ENCODE assay signal across 1 cellular context in the genomic region with DNA sequence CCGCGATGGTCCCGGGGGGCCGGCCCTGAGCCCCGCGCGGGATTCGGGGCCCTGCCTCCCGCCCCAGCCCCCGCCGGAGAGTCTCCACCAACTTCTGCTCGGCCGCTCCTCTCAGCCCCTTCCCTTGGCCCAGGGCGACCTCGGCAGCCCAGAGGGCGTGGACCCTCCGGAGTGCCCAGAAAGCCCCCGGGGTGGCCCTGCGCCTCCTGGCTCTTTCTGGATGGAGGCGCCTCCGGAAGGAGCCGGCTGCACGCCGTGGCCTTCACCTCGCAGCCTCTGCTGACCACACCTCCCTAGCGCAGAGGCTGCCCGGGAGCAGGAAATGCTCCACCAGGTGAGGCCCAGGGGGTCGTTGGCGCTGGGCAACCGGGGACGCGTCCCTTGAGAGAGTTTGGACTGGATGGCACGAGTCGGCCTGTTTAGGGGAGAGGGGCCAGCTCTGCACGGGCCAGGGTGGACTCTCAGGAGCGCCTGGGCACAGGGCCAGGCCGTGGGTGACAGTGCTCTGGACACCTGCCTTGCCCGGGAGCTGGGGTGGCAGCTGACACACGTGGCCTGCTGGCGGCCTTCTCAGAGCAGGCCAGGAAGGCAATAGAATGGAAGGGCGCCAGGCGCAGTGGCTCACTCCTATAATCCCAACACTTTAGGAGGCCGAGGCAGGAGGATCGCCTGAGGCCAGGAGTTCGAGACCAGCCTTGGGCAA.
TF ChIP-seq lines count a peak whose summit lies in the region.

No MANE protein-coding gene starts in this region.

TF ChIP-seq in WTC11, 78 proteins besides CTCF, POLR2A, EP300 and RAD21 (continued from another document):
- TF ChIP-seq, protein P1, sequence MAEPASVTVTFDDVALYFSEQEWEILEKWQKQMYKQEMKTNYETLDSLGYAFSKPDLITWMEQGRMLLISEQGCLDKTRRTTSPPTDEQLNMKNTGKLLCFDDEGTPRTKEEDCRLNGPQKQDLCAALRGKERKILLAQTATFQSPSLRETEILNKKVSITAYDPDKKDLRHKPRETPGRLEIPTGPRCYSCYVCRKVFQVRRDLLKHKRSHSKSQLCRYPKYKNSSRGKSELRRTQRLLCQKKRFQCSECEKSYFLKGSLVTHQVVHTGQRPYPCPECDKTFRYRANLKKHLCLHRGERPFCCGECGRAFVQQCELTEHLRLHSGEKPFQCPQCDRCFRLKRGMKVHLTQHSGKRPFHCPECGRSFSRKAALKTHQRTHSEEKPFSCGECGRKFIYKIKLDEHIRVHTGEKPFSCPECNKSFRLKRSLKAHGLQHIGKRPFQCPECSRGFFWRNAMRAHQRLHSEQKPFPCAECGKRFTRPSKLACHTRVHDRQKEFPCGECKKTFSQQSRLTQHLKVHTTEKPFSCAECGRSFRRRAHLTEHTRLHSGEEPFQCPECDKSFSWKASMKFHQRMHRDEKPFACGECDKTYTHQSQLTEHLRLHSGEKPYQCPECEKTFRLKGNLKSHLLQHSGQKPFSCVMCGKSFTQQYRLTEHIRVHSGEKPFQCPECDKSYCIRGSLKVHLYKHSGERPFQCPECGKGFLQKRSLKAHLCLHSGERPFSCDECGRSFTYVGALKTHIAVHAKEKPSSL (CRISPR knock-in tag; conservative IDR thresholded peaks at IDR 0.05): no peak
- TF ChIP-seq TP53 (CRISPR knock-in tag; IDR thresholded peaks at IDR 0.05) (no peak), SOX15 (CRISPR knock-in tag; IDR thresholded peaks at IDR 0.05) (no peak), PRRX2 (CRISPR knock-in tag; IDR thresholded peaks at IDR 0.05) (no peak), SMAD4 (CRISPR knock-in tag; IDR thresholded peaks at IDR 0.05) (no peak)
- TF ChIP-seq, protein P2, sequence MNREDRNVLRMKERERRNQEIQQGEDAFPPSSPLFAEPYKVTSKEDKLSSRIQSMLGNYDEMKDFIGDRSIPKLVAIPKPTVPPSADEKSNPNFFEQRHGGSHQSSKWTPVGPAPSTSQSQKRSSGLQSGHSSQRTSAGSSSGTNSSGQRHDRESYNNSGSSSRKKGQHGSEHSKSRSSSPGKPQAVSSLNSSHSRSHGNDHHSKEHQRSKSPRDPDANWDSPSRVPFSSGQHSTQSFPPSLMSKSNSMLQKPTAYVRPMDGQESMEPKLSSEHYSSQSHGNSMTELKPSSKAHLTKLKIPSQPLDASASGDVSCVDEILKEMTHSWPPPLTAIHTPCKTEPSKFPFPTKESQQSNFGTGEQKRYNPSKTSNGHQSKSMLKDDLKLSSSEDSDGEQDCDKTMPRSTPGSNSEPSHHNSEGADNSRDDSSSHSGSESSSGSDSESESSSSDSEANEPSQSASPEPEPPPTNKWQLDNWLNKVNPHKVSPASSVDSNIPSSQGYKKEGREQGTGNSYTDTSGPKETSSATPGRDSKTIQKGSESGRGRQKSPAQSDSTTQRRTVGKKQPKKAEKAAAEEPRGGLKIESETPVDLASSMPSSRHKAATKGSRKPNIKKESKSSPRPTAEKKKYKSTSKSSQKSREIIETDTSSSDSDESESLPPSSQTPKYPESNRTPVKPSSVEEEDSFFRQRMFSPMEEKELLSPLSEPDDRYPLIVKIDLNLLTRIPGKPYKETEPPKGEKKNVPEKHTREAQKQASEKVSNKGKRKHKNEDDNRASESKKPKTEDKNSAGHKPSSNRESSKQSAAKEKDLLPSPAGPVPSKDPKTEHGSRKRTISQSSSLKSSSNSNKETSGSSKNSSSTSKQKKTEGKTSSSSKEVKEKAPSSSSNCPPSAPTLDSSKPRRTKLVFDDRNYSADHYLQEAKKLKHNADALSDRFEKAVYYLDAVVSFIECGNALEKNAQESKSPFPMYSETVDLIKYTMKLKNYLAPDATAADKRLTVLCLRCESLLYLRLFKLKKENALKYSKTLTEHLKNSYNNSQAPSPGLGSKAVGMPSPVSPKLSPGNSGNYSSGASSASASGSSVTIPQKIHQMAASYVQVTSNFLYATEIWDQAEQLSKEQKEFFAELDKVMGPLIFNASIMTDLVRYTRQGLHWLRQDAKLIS (CRISPR knock-in tag; IDR thresholded peaks at IDR 0.05; ENCODE audit: borderline replicate concordance): 0 out of 2 replicates have a peak, but pooled peaks have one; percentile 48
- TF ChIP-seq, protein P3, sequence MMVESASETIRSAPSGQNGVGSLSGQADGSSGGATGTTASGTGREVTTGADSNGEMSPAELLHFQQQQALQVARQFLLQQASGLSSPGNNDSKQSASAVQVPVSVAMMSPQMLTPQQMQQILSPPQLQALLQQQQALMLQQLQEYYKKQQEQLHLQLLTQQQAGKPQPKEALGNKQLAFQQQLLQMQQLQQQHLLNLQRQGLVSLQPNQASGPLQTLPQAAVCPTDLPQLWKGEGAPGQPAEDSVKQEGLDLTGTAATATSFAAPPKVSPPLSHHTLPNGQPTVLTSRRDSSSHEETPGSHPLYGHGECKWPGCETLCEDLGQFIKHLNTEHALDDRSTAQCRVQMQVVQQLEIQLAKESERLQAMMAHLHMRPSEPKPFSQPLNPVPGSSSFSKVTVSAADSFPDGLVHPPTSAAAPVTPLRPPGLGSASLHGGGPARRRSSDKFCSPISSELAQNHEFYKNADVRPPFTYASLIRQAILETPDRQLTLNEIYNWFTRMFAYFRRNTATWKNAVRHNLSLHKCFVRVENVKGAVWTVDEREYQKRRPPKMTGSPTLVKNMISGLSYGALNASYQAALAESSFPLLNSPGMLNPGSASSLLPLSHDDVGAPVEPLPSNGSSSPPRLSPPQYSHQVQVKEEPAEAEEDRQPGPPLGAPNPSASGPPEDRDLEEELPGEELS (CRISPR knock-in tag; IDR thresholded peaks at IDR 0.05): 0 out of 2 replicates have a peak, but pooled peaks have one; percentile 11
- TF ChIP-seq, protein P4, sequence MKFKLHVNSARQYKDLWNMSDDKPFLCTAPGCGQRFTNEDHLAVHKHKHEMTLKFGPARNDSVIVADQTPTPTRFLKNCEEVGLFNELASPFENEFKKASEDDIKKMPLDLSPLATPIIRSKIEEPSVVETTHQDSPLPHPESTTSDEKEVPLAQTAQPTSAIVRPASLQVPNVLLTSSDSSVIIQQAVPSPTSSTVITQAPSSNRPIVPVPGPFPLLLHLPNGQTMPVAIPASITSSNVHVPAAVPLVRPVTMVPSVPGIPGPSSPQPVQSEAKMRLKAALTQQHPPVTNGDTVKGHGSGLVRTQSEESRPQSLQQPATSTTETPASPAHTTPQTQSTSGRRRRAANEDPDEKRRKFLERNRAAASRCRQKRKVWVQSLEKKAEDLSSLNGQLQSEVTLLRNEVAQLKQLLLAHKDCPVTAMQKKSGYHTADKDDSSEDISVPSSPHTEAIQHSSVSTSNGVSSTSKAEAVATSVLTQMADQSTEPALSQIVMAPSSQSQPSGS (CRISPR knock-in tag; IDR thresholded peaks at IDR 0.05; ENCODE audit: borderline replicate concordance, low read depth): no peak
